In the genomic region with DNA sequence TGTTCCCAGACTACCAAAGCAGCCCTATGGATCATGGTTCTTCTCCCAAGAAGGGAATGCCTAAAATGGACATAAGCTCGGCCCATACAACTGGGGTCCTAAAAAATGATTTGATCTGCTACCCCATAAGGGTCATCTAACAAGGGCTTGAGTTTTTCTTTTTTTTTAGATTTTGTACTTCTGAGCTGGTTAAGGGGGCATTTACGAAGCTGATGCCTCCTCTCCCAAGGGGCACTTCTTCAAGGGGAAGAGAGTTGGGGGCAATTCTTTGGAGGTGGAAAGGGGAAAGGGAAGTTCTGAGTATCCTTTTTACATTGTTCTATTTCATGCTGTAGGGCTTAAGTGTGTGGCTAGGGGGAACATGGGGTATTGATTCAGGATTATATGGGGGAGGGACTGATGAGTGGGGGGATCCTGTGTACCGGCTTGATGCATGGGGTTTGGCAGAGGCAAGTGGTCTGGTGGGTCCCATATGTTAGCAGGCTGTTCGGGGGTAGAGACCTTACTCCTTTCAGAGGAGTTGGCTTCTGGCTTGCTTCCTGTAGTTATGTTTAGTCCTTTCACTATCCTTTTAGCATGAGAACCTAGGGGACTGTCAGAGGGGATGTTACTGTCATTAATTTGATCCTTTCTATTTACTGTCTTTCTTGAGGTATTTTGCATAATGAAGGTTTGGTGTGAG, we compare ENCODE assay signal across 2 cellular contexts.
TF ChIP-seq lines count a peak whose summit lies in the region.

No MANE protein-coding gene starts in this region.

TF ChIP-seq in PFSK-1, 5 proteins besides CTCF, POLR2A, EP300 and RAD21:
- no peak for TF ChIP-seq TAF1 (IDR thresholded peaks at IDR 0.05; ENCODE audit: borderline replicate concordance, insufficient read depth, low read length)
- TF ChIP-seq POLR2AphosphoS5 (IDR thresholded peaks at IDR 0.05; ENCODE audit: low read depth, low read length) = peak; percentile 55; the same call in 1 of the 2 replicates
TF ChIP-seq in PFSK-1: peak in this region for 1.

TF ChIP-seq in H1, 55 proteins besides CTCF, POLR2A, EP300 and RAD21:
- TF ChIP-seq, protein P1, sequence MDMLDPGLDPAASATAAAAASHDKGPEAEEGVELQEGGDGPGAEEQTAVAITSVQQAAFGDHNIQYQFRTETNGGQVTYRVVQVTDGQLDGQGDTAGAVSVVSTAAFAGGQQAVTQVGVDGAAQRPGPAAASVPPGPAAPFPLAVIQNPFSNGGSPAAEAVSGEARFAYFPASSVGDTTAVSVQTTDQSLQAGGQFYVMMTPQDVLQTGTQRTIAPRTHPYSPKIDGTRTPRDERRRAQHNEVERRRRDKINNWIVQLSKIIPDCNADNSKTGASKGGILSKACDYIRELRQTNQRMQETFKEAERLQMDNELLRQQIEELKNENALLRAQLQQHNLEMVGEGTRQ (IDR thresholded peaks at IDR 0.05; ENCODE audit: low read length) = no peak
- TF ChIP-seq POLR2AphosphoS5 (IDR thresholded peaks at IDR 0.05; ENCODE audit: low read depth, low read length) (peak; percentile 78), SIRT6 (IDR thresholded peaks at IDR 0.05; ENCODE audit: low read length) (peak; percentile 71)
TF ChIP-seq in H1: peak in this region for 2.
